ENCODE assay signal across 8 cellular contexts in the genomic region with DNA sequence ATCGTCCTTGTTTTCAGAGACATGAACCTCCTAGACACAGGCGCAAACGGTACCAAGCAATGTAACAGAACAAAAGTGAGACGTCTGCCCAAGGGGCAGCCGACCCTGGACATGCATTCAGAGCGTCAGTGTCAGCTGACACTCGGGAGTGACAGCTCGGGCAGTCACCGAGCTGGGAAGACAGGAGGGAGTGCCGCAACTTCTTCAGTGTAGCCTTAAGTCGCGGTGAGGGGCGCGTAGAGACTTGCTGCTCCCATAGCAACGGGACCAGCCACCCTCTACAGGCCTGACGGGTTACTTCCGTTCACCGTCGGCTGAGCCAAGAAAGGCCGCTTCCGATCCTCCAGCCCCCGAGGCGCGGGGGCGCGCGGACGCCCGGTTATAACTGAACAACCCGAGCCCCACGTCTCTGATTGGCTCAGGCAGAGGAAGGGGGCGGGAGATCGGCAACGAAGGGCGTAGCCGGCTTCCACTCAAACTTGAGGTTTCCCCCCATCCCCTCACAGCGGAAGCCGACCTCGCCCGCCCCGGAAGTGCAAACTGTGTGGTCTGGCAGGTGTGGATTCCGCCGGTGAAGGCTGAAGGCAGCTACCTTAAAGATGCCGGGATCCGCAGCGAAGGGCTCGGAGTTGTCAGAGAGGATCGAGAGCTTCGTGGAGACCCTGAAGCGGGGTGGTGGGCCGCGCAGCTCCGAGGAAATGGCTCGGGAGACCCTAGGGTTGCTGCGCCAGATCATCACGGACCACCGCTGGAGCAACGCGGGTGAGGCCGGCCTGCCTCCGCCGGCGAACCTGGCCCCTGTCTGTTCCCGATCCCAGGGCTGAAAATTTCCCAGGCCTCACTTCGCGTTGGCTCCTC. TPM values are rescaled to one million over a fixed set of nuclear protein-coding genes. Genes with fewer than 3 reads are reported as not detected.
DNase-seq lines count a peak whose midpoint lies in the region; ATAC-seq and TF ChIP-seq lines count a peak whose summit lies in the region.

A gene (plus strand): TSS at position 530 of the 858 bp plus-strand sequence. CDS start 70 bp downstream, at position 600.

- peaks cover 34% of the 10 kb centered on the region for H3K4me1 Mint-ChIP-seq in activated naive CD8-positive, alpha-beta T cell treated with anti-CD3 and anti-CD28 coated beads, Interleukin-2, amount 50 U/mL, for 24 hours

- H3K27ac ChIP-seq in parathyroid adenoma (peak within 1 kb of the TSS; percentile 90), tibial nerve (peak within 1 kb of the TSS; percentile 62 to 91 (median 89))

- peak within 1 kb of the TSS; percentile 97 for H3K4me2 ChIP-seq in parathyroid adenoma (ENCODE audit: low read length)

- DNase-seq in GM12865 (ENCODE audit: low read depth) (peak; percentile 99), NCI-H1417 treated with DMSO at 0.1 percent for 48 hours (lab: John Stamatoyannopoulos, UW) (peak; percentile 91), SW480 (ENCODE audit: low spot score) (peak; percentile 96), Right ventricle myocardium superior (peak; percentile 99), tibial nerve (ENCODE audit: low spot score in 2 of 2) (peak; percentile 96)
- peak; percentile 99 for DNase-seq in activated naive CD8-positive, alpha-beta T cell treated with anti-CD3 and anti-CD28 coated beads, Interleukin-2, amount 50 U/mL, for 24 hours

- H3K79me2 ChIP-seq in parathyroid adenoma = peaks cover 4% of the 10 kb centered on the region

- H3K9me3 ChIP-seq in parathyroid adenoma (ENCODE audit: control insufficient read depth, low read length) = no peaks in the 10 kb centered on the region
- H3K9me3 ChIP-seq in tibial nerve = no peaks in the 10 kb centered on the region

- peak in 1 of 2 donors; percentile 73 for TF ChIP-seq POLR2A in tibial nerve (IDR thresholded peaks at IDR 0.05)

- WGBS in tibial nerve, 2 donors = 1% methylated on average over 36 to 60 of the region's 66 CpGs

- H3K4me3 Mint-ChIP-seq in activated naive CD8-positive, alpha-beta T cell treated with anti-CD3 and anti-CD28 coated beads, Interleukin-2, amount 50 U/mL, for 24 hours = peak within 1 kb of the TSS; percentile 97

- peak within 1 kb of the TSS; percentile 90 for H3K4me3 ChIP-seq in GM12865 (ENCODE audit: low read depth, low read length)
- peak within 1 kb of the TSS; percentile 86 for H3K4me3 ChIP-seq in parathyroid adenoma (ENCODE audit: low read depth, low read length)
- H3K4me3 ChIP-seq in tibial nerve = peak within 1 kb of the TSS; percentile 80 to 94 (median 86)

- peak; percentile 49 to 85 for TF ChIP-seq EP300 in tibial nerve (IDR thresholded peaks at IDR 0.05)

- intact Hi-C loops in Right ventricle myocardium superior (cut with DNase I) = loop anchor here (5.0 kb wide), 1 partner anchor 55 kb away; no protein-coding TSS in a partner anchor

- peaks cover 30% of the 10 kb centered on the region for H3K36me3 Mint-ChIP-seq in activated naive CD8-positive, alpha-beta T cell treated with anti-CD3 and anti-CD28 coated beads, Interleukin-2, amount 50 U/mL, for 24 hours (ENCODE audit: low read depth)

- ATAC-seq in HG02763 (IDR thresholded peaks at IDR 0.05; ENCODE audit: unreplicated experiment) (peak; percentile 94), Right ventricle myocardium superior (ENCODE audit: poor library complexity) (peak; percentile 100)
- ATAC-seq in activated naive CD8-positive, alpha-beta T cell treated with anti-CD3 and anti-CD28 coated beads, Interleukin-2, amount 50 U/mL, for 24 hours = peak; percentile 100

- H3K9ac ChIP-seq in parathyroid adenoma = peak within 1 kb of the TSS; percentile 33

- peak within 1 kb of the TSS; percentile 86 for H3K27ac Mint-ChIP-seq in activated naive CD8-positive, alpha-beta T cell treated with anti-CD3 and anti-CD28 coated beads, Interleukin-2, amount 50 U/mL, for 24 hours

- H2AFZ ChIP-seq in parathyroid adenoma = peak within 1 kb of the TSS; percentile 94

- TF ChIP-seq CTCF in GM12865 (IDR thresholded peaks at IDR 0.05; ENCODE audit: insufficient read depth, low read depth, low read length, missing control alignments) (no peak), parathyroid adenoma (IDR thresholded peaks at IDR 0.05) (peak; percentile 18), tibial nerve (IDR thresholded peaks at IDR 0.05) (peak in 3 of 5 experiments; percentile 14 to 62 (median 57))

- no peaks in the 10 kb centered on the region for H3K27me3 Mint-ChIP-seq in activated naive CD8-positive, alpha-beta T cell treated with anti-CD3 and anti-CD28 coated beads, Interleukin-2, amount 50 U/mL, for 24 hours

- H3K9me3 Mint-ChIP-seq in activated naive CD8-positive, alpha-beta T cell treated with anti-CD3 and anti-CD28 coated beads, Interleukin-2, amount 50 U/mL, for 24 hours = peaks cover 4% of the 10 kb centered on the region

- H3K27me3 ChIP-seq in parathyroid adenoma (ENCODE audit: control insufficient read depth, insufficient read depth, low read length) (no peaks in the 10 kb centered on the region), tibial nerve (no peaks in the 10 kb centered on the region)

- H3K36me3 ChIP-seq in parathyroid adenoma (ENCODE audit: control insufficient read depth, insufficient read depth, low read length) (no peaks in the 10 kb centered on the region), tibial nerve (peaks cover 0 to 28% (median 8%) of the 10 kb centered on the region in 3 donors)

- H3K4me1 ChIP-seq in parathyroid adenoma (peaks cover 4% of the 10 kb centered on the region), tibial nerve (peaks cover 0 to 33% (median 11%) of the 10 kb centered on the region in 4 donors)

RNA-seq across cellular contexts. Expression of the gene that starts here (rescaled TPM):
- total RNA-seq in Right ventricle myocardium superior (29.5 TPM), tibial nerve (10 to 100 TPM; 26.1 to 44.9 (median 36.1) TPM)

Comparison
In these comparisons a context has a peak if more than half of its experiments do, and no peak if none do; other contexts are left out.
1. Peak in every context shown above with its lines: DNase-seq, ATAC-seq, H3K4me3 ChIP-seq and H3K27ac ChIP-seq.